In genomic region chr2:205716126-205716525, GRCh38 we compare ENCODE assay signal across 10 cellular contexts. TPM values are rescaled to one million over a fixed set of nuclear protein-coding genes. Genes with fewer than 3 reads are reported as not detected.
DNase-seq lines count a peak whose midpoint lies in the region; ATAC-seq and TF ChIP-seq lines count a peak whose summit lies in the region.
"Had no signal": no experiment of that assay in that cellular context is flagged by ENCODE, and none has a peak within 500 bp of the region (broad histone marks: within the 10 kb centered on the region; RNA-seq: fewer than 3 reads in every experiment).

No MANE protein-coding gene starts in this region.

- TF ChIP-seq EP300 in gastroesophageal sphincter (IDR thresholded peaks at IDR 0.05), result no peak

- no peaks in the 10 kb centered on the region for H3K27me3 Mint-ChIP-seq in activated CD4-positive, alpha-beta T cell treated with anti-CD3 and anti-CD28 coated beads, Interleukin-2, amount 10 ng/mL, durations not matched to agents 24 days and 14 days
- H3K27me3 Mint-ChIP-seq: memory B cell had no signal

- no peak overlapping the region for H3K4me3 ChIP-seq in gastroesophageal sphincter
- no peak overlapping the region for H3K4me3 ChIP-seq in gastrocnemius medialis

- H3K4me1 ChIP-seq in gastroesophageal sphincter (peaks cover 38 to 100% (median 59%) of the 10 kb centered on the region in 3 donors), gastrocnemius medialis (peaks cover 0 to 3% of the 10 kb centered on the region in 2 donors)

- peaks cover 66% of the 10 kb centered on the region for H3K4me1 Mint-ChIP-seq in activated CD4-positive, alpha-beta T cell treated with anti-CD3 and anti-CD28 coated beads, Interleukin-2, amount 10 ng/mL, durations not matched to agents 24 days and 14 days

- peaks cover 27% of the 10 kb centered on the region for H3K36me3 Mint-ChIP-seq in activated CD4-positive, alpha-beta T cell treated with anti-CD3 and anti-CD28 coated beads, Interleukin-2, amount 10 ng/mL, durations not matched to agents 24 days and 14 days (ENCODE audit: low read depth)
- H3K36me3 Mint-ChIP-seq: memory B cell had no signal

- WGBS in gastroesophageal sphincter (ENCODE audit: low coverage in 1 of 2), 2 donors, result 89% methylated on average over 6 of the region's 16 CpGs; no CpG with 5 or more reads in 1 of the 2 donors

- intact Hi-C loops in activated CD4-positive, alpha-beta T cell treated with anti-CD3 and anti-CD28 coated beads, Interleukin-2, amount 10 ng/mL, durations not matched to agents 24 days and 14 days (cut with micrococcal nuclease), result no loop called here
- intact Hi-C loops in gastrocnemius medialis (cut with DNase I; ENCODE audit: low total_unique reads), result no loop called here

- DNase-seq in activated CD4-positive, alpha-beta T cell treated with anti-CD3 and anti-CD28 coated beads, Interleukin-2, amount 10 ng/mL, durations not matched to agents 24 days and 14 days, result no peak
- DNase-seq in activated CD4-positive, alpha-beta T cell treated with anti-CD3 and anti-CD28 coated beads, Interleukin-2, amount 50 U/mL, for 48 hours, result no peak
- DNase-seq in UCSD-AML1 (lab: John Stamatoyannopoulos, UW; ENCODE audit: unreplicated experiment) (peak; percentile 41), GM10266 (ENCODE audit: extremely low spot score) (no peak), gastrocnemius medialis (no peak)
- peak; percentile 39 for DNase-seq in stimulated activated CD8-positive, alpha-beta memory T cell treated with anti-CD3 and anti-CD28 coated beads, Interleukin-4, amount 100 ng/mL, for 48 hours
- DNase-seq: NCI-H2107 had no signal

- H3K27ac Mint-ChIP-seq in activated CD4-positive, alpha-beta T cell treated with anti-CD3 and anti-CD28 coated beads, Interleukin-2, amount 10 ng/mL, durations not matched to agents 24 days and 14 days, result peak overlapping the region; percentile 72
- H3K27ac Mint-ChIP-seq: memory B cell had no signal

- peak overlapping the region; percentile 39 for H3K4me3 Mint-ChIP-seq in activated CD4-positive, alpha-beta T cell treated with anti-CD3 and anti-CD28 coated beads, Interleukin-2, amount 10 ng/mL, durations not matched to agents 24 days and 14 days
- H3K4me3 Mint-ChIP-seq: memory B cell had no signal

- ATAC-seq in gastroesophageal sphincter, result no peak
- ATAC-seq in gastrocnemius medialis, result no peak
- no peak for ATAC-seq in HG03342 (IDR thresholded peaks at IDR 0.05; ENCODE audit: unreplicated experiment)

- H3K9me3 Mint-ChIP-seq in activated CD4-positive, alpha-beta T cell treated with anti-CD3 and anti-CD28 coated beads, Interleukin-2, amount 10 ng/mL, durations not matched to agents 24 days and 14 days, result no peaks in the 10 kb centered on the region
- H3K9me3 Mint-ChIP-seq: memory B cell had no signal

- H3K36me3 ChIP-seq in gastroesophageal sphincter, result peaks cover 0 to 29% of the 10 kb centered on the region in 2 donors
- no peaks in the 10 kb centered on the region for H3K36me3 ChIP-seq in gastrocnemius medialis

- in situ Hi-C loops in gastrocnemius medialis (cut with MboI; ENCODE audit: low sequenced_read_pairs in 4 of 4), result no loop called here

- peak; percentile 8 to 53 (median 27) for TF ChIP-seq CTCF in gastroesophageal sphincter (IDR thresholded peaks at IDR 0.05)
- no peak for TF ChIP-seq CTCF in GM10266 (IDR thresholded peaks at IDR 0.05; ENCODE audit: control insufficient read depth, insufficient read depth, low read depth, missing control alignments)
- TF ChIP-seq CTCF in gastrocnemius medialis (IDR thresholded peaks at IDR 0.05 in 4 of 5, conservative IDR thresholded peaks at IDR 0.05 in 1 of 5), result no peak

- H3K27ac ChIP-seq in gastroesophageal sphincter, result peak overlapping the region; percentile 50 to 96 (median 90)
- H3K27ac ChIP-seq in gastrocnemius medialis, result no peak overlapping the region

- TF ChIP-seq POLR2A in gastroesophageal sphincter (IDR thresholded peaks at IDR 0.05), result no peak
- no peak for TF ChIP-seq POLR2A in gastrocnemius medialis (IDR thresholded peaks at IDR 0.05)

- H3K27me3 ChIP-seq in gastroesophageal sphincter, result no peaks in the 10 kb centered on the region
- no peaks in the 10 kb centered on the region for H3K27me3 ChIP-seq in gastrocnemius medialis

- no peaks in the 10 kb centered on the region for H3K9me3 ChIP-seq in gastroesophageal sphincter
- H3K9me3 ChIP-seq in gastrocnemius medialis, result no peaks in the 10 kb centered on the region

RNA-seq across cellular contexts. Expression of gene NRP2, which starts 33.8 kb away (rescaled TPM):
- 61.0 and 64.4 TPM in 2 replicates for total RNA-seq in activated CD4-positive, alpha-beta T cell treated with anti-CD3 and anti-CD28 coated beads, Interleukin-2, amount 10 ng/mL, durations not matched to agents 24 days and 14 days
- total RNA-seq in gastroesophageal sphincter (100 to 1,000 TPM; 278 to 466 (median 371) TPM), gastrocnemius medialis (1 to 10 TPM; 1.6 to 4.1 (median 2.2) TPM)

Comparison
In these comparisons a context has a peak if more than half of its experiments do, and no peak if none do; other contexts are left out.
1. DNase-seq: peak in UCSD-AML1 (single experiment) and stimulated activated CD8-positive, alpha-beta memory T cell treated with anti-CD3 and anti-CD28 coated beads, Interleukin-4, amount 100 ng/mL, for 48 hours (single experiment); none in activated CD4-positive, alpha-beta T cell treated with anti-CD3 and anti-CD28 coated beads, Interleukin-2, amount 10 ng/mL, durations not matched to agents 24 days and 14 days (single experiment), activated CD4-positive, alpha-beta T cell treated with anti-CD3 and anti-CD28 coated beads, Interleukin-2, amount 50 U/mL, for 48 hours (0 of 2), GM10266 (single experiment) and gastrocnemius medialis (0 of 2).
2. H3K27ac ChIP-seq: peak in gastroesophageal sphincter (4 of 4); none in gastrocnemius medialis (0 of 4).
3. CTCF ChIP-seq: peak in gastroesophageal sphincter (4 of 4); none in GM10266 (single experiment) and gastrocnemius medialis (0 of 5).
4. RNA of gene NRP2, which starts 33.8 kb away (total RNA-seq): 278 to 466 TPM in gastroesophageal sphincter and 61.0 to 64.4 TPM in activated CD4-positive, alpha-beta T cell treated with anti-CD3 and anti-CD28 coated beads, Interleukin-2, amount 10 ng/mL, durations not matched to agents 24 days and 14 days; 1.6 to 4.1 TPM in gastrocnemius medialis; every median in the first group is over 10 times any median in the second.